In the genomic region with DNA sequence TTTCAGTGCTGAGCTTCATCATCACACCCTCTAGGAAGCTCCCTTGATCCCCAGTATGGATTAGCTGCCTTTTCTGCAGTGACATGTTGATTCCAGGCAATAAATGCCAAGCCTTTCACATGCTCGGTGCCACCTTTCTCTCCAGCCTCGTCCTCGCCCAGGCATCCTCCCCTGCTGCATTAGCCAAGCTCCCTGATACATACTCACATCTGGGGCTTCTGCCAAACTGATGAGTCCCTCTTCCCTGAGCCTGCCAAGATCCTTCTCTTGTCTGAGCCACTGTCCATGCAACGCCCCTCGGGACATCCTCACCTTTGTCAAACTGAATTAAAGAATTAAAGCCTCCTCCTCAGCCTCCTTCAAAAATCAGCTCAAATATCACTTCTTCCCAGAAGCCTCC, we compare ENCODE assay signal across 19 cellular contexts.
DNase-seq lines count a peak whose midpoint lies in the region; ATAC-seq and TF ChIP-seq lines count a peak whose summit lies in the region.
"Had no signal": no experiment of that assay in that cellular context is flagged by ENCODE, and none has a peak within 500 bp of the region (broad histone marks: within the 10 kb centered on the region; RNA-seq: fewer than 3 reads in every experiment).

No MANE protein-coding gene starts in this region.

- TF ChIP-seq EP300 in sigmoid colon (IDR thresholded peaks at IDR 0.05): no peak

- H2AFZ ChIP-seq in smooth muscle cell (ENCODE audit: low read depth): no peak overlapping the region

- ATAC-seq in SK-N-SH treated with all-trans-retinoic acid at 6 μM for 48 hours: peak; percentile 60

- no peaks in the 10 kb centered on the region for H4K20me1 ChIP-seq in smooth muscle cell (ENCODE audit: low read depth)

- POLR2A ChIA-PET in AG04449 (lab: Yijun Ruan, JAX): no interaction called here

- no peak overlapping the region for H3K9ac ChIP-seq in smooth muscle cell (ENCODE audit: low read depth)

- WGBS in sigmoid colon, 2 donors: 75% methylated on average over 5 of the region's 5 CpGs
- 87% methylated on average over 5 of the region's 5 CpGs for WGBS in smooth muscle cell (ENCODE audit: low lambda C conversion rate)

- H3K9me3 ChIP-seq in sigmoid colon: no peaks in the 10 kb centered on the region
- no peaks in the 10 kb centered on the region for H3K9me3 ChIP-seq in smooth muscle cell (replicated peaks; ENCODE audit: low read depth)
- H3K9me3 ChIP-seq: right atrium auricular region, vagina had no signal

- no peaks in the 10 kb centered on the region for H3K4me1 ChIP-seq in sigmoid colon
- peaks cover 5% of the 10 kb centered on the region for H3K4me1 ChIP-seq in smooth muscle cell (ENCODE audit: low read depth)

- H3K36me3 ChIP-seq in sigmoid colon (no peaks in the 10 kb centered on the region), smooth muscle cell (ENCODE audit: low read depth) (no peaks in the 10 kb centered on the region)
- H3K36me3 ChIP-seq: right atrium auricular region, vagina had no signal

- H3K27ac ChIP-seq in sigmoid colon (no peak overlapping the region), smooth muscle cell (ENCODE audit: low read depth) (no peak overlapping the region)
- H3K27ac ChIP-seq: right atrium auricular region, vagina had no signal

- H3K4me3 ChIP-seq in AG04449 (ENCODE audit: low read depth, low read length): no peak overlapping the region
- H3K4me3 ChIP-seq in fibroblast of pulmonary artery (replicated peaks; ENCODE audit: low read depth, low read length): no peak overlapping the region
- no peak overlapping the region for H3K4me3 ChIP-seq in sigmoid colon
- H3K4me3 ChIP-seq in smooth muscle cell: no peak overlapping the region
- H3K4me3 ChIP-seq: right atrium auricular region, vagina had no signal

- TF ChIP-seq POLR2A in sigmoid colon (IDR thresholded peaks at IDR 0.05): no peak

- H3K27me3 ChIP-seq in sigmoid colon (no peaks in the 10 kb centered on the region), smooth muscle cell (ENCODE audit: low read depth) (no peaks in the 10 kb centered on the region)
- H3K27me3 ChIP-seq: right atrium auricular region, vagina had no signal

- peaks cover 12% of the 10 kb centered on the region for H3F3A ChIP-seq in smooth muscle cell (ENCODE audit: low read depth)

- no peak for TF ChIP-seq CTCF in AG04449 (IDR thresholded peaks at IDR 0.05; ENCODE audit: insufficient read depth, low read length, missing control alignments)
- TF ChIP-seq CTCF in fibroblast of pulmonary artery (IDR thresholded peaks at IDR 0.05; ENCODE audit: low read length, missing control alignments): no peak
- no peak for TF ChIP-seq CTCF in sigmoid colon (IDR thresholded peaks at IDR 0.05)
- no peak for TF ChIP-seq CTCF in smooth muscle cell (IDR thresholded peaks at IDR 0.05; ENCODE audit: borderline replicate concordance, insufficient read depth, poor library complexity, severe bottlenecking)

- intact Hi-C loops in sigmoid colon (cut with DNase I): no loop called here

- CTCF ChIA-PET in AG04449 (lab: Yijun Ruan, JAX): interaction anchor here (1.2 kb wide), 1 partner anchor 13 kb away, joined by 3 read pairs; no protein-coding TSS in a partner anchor

- peak; percentile 3 for DNase-seq in AG04449 (ENCODE audit: low read depth, low spot score)
- peak; percentile 52 for DNase-seq in GM04503 (ENCODE audit: low read depth)
- peak; percentile 11 for DNase-seq in fibroblast of pulmonary artery (ENCODE audit: low read depth)
- no peak for DNase-seq in activated CD4-positive, alpha-beta T cell treated with anti-CD3 and anti-CD28 coated beads for 48 hours
- no peak for DNase-seq in sigmoid colon
- no peak for DNase-seq in OCI-M2 (lab: John Stamatoyannopoulos, UW; ENCODE audit: unreplicated experiment)
- DNase-seq in smooth muscle cell (lab: John Stamatoyannopoulos, UW; ENCODE audit: unreplicated experiment): no peak
- DNase-seq: amygdala; CD4-positive, alpha-beta T cell; central memory CD4-positive, alpha-beta T cell; DMS 273 treated with DMSO at 0.1 percent for 48 hours; H7; NCI-H524 treated with DMSO at 0.1 percent for 48 hours; Right ventricle myocardium superior; stimulated activated CD4-positive, alpha-beta T cell treated with anti-CD3 and anti-CD28 coated beads, Interleukin-15, amount 100 ng/mL, for 24 hours; T-helper 1 cell had no signal

- H3K79me2 ChIP-seq in smooth muscle cell (ENCODE audit: low read depth): no peaks in the 10 kb centered on the region

- no peak overlapping the region for H3K4me2 ChIP-seq in smooth muscle cell

TF ChIP-seq in SK-N-SH treated with all-trans-retinoic acid at 6 μM for 48 hours, 23 proteins besides CTCF, POLR2A, EP300 and RAD21:
- TF ChIP-seq ZNF70 (CRISPR knock-in tag; IDR thresholded peaks at IDR 0.05) (no peak), TCF4 (CRISPR knock-in tag; IDR thresholded peaks at IDR 0.05; ENCODE audit: borderline replicate concordance) (no peak), ZNF8 (CRISPR knock-in tag; IDR thresholded peaks at IDR 0.05) (no peak), PPARA (CRISPR knock-in tag; IDR thresholded peaks at IDR 0.05; ENCODE audit: borderline replicate concordance) (no peak), BACH2 (CRISPR knock-in tag; IDR thresholded peaks at IDR 0.05; ENCODE audit: borderline replicate concordance) (no peak), TOX (CRISPR knock-in tag; IDR thresholded peaks at IDR 0.05; ENCODE audit: borderline replicate concordance) (no peak), SNAI2 (CRISPR knock-in tag; IDR thresholded peaks at IDR 0.05) (no peak), CSRNP3 (CRISPR knock-in tag; IDR thresholded peaks at IDR 0.05) (no peak), CSDC2 (CRISPR knock-in tag; IDR thresholded peaks at IDR 0.05) (no peak), OSR1 (CRISPR knock-in tag; IDR thresholded peaks at IDR 0.05) (no peak), ZC3H10 (CRISPR knock-in tag; IDR thresholded peaks at IDR 0.05) (no peak)

Comparison
In these comparisons a context has a peak if more than half of its experiments do, and no peak if none do; other contexts are left out.
1. DNase-seq: peak in AG04449 (single experiment), GM04503 (single experiment) and fibroblast of pulmonary artery (single experiment); none in activated CD4-positive, alpha-beta T cell treated with anti-CD3 and anti-CD28 coated beads for 48 hours (single experiment), sigmoid colon (single experiment), OCI-M2 (single experiment) and smooth muscle cell (single experiment).